ENCODE assay signal across 1 cellular context in genomic region chr2:64645014-64645418, GRCh38.
TF ChIP-seq lines count a peak whose summit lies in the region.

No MANE protein-coding gene starts in this region.

TF ChIP-seq in HepG2, 621 proteins besides CTCF, POLR2A, EP300 and RAD21 (continued from another document and continues in another):
- TF ChIP-seq, protein P1, sequence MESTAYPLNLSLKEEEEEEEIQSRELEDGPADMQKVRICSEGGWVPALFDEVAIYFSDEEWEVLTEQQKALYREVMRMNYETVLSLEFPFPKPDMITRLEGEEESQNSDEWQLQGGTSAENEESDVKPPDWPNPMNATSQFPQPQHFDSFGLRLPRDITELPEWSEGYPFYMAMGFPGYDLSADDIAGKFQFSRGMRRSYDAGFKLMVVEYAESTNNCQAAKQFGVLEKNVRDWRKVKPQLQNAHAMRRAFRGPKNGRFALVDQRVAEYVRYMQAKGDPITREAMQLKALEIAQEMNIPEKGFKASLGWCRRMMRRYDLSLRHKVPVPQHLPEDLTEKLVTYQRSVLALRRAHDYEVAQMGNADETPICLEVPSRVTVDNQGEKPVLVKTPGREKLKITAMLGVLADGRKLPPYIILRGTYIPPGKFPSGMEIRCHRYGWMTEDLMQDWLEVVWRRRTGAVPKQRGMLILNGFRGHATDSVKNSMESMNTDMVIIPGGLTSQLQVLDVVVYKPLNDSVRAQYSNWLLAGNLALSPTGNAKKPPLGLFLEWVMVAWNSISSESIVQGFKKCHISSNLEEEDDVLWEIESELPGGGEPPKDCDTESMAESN (CRISPR knock-in tag; conservative IDR thresholded peaks at IDR 0.05) = peak; percentile 56; the same call in 1 of the 2 replicates
- TF ChIP-seq ZNF343 (CRISPR knock-in tag; IDR thresholded peaks at IDR 0.05) (no peak), AHDC1 (CRISPR knock-in tag; IDR thresholded peaks at IDR 0.05; ENCODE audit: borderline replicate concordance) (no peak), GABPB1 (CRISPR knock-in tag; IDR thresholded peaks at IDR 0.05) (peak; percentile 53; the same call in 1 of the 2 replicates), AGO1 (IDR thresholded peaks at IDR 0.05; ENCODE audit: low read depth, low read length, poor library complexity, severe bottlenecking) (peak; percentile 66), HES4 (CRISPR knock-in tag; IDR thresholded peaks at IDR 0.05; ENCODE audit: borderline replicate concordance) (no peak), ZNF687 (CRISPR knock-in tag; IDR thresholded peaks at IDR 0.05) (peak; percentile 73), GZF1 (CRISPR knock-in tag; IDR thresholded peaks at IDR 0.05) (no peak), ZBTB43 (CRISPR knock-in tag; conservative IDR thresholded peaks at IDR 0.05) (no peak), STAT6 (CRISPR knock-in tag; IDR thresholded peaks at IDR 0.05; ENCODE audit: borderline replicate concordance) (0 out of 2 replicates have a peak, but pooled peaks have one; percentile 42), ARNT2 (CRISPR knock-in tag; IDR thresholded peaks at IDR 0.05; ENCODE audit: low read depth) (no peak), YEATS4 (CRISPR knock-in tag; IDR thresholded peaks at IDR 0.05; ENCODE audit: borderline replicate concordance) (0 out of 2 replicates have a peak, but pooled peaks have one; percentile 36), HDAC1 (CRISPR knock-in tag; IDR thresholded peaks at IDR 0.05) (no peak), SNAPC2 (CRISPR knock-in tag; IDR thresholded peaks at IDR 0.05) (no peak), KMT2B (CRISPR knock-in tag; IDR thresholded peaks at IDR 0.05) (0 out of 2 replicates have a peak, but pooled peaks have one; percentile 65), KAT8 (CRISPR knock-in tag; IDR thresholded peaks at IDR 0.05) (no peak), ZNF24 (IDR thresholded peaks at IDR 0.05) (no peak), PRMT3 (CRISPR knock-in tag; IDR thresholded peaks at IDR 0.05; ENCODE audit: borderline replicate concordance, low read depth) (no peak), HNF1B (CRISPR knock-in tag; IDR thresholded peaks at IDR 0.05) (0 out of 2 replicates have a peak, but pooled peaks have one; percentile 41), IKZF5 (CRISPR knock-in tag; IDR thresholded peaks at IDR 0.05) (0 out of 2 replicates have a peak, but pooled peaks have one; percentile 45), REXO4 (CRISPR knock-in tag; IDR thresholded peaks at IDR 0.05; ENCODE audit: borderline replicate concordance) (no peak), DNMT1 (CRISPR knock-in tag; IDR thresholded peaks at IDR 0.05) (no peak), NONO (IDR thresholded peaks at IDR 0.05) (no peak), NONO (CRISPR knock-in tag; conservative IDR thresholded peaks at IDR 0.05) (0 out of 2 replicates have a peak, but pooled peaks have one; percentile 50), E2F1 (CRISPR knock-in tag; IDR thresholded peaks at IDR 0.05) (0 out of 2 replicates have a peak, but pooled peaks have one; percentile 38), SKI (IDR thresholded peaks at IDR 0.05; ENCODE audit: partially characterized antibody) (no peak), POLR2AphosphoS5 (IDR thresholded peaks at IDR 0.05; ENCODE audit: low read depth, low read length) (no peak)
- TF ChIP-seq, protein P2, sequence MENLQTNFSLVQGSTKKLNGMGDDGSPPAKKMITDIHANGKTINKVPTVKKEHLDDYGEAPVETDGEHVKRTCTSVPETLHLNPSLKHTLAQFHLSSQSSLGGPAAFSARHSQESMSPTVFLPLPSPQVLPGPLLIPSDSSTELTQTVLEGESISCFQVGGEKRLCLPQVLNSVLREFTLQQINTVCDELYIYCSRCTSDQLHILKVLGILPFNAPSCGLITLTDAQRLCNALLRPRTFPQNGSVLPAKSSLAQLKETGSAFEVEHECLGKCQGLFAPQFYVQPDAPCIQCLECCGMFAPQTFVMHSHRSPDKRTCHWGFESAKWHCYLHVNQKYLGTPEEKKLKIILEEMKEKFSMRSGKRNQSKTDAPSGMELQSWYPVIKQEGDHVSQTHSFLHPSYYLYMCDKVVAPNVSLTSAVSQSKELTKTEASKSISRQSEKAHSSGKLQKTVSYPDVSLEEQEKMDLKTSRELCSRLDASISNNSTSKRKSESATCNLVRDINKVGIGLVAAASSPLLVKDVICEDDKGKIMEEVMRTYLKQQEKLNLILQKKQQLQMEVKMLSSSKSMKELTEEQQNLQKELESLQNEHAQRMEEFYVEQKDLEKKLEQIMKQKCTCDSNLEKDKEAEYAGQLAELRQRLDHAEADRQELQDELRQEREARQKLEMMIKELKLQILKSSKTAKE (CRISPR knock-in tag; IDR thresholded peaks at IDR 0.05; ENCODE audit: borderline replicate concordance) = 0 out of 2 replicates have a peak, but pooled peaks have one; percentile 7
- TF ChIP-seq, protein P3, sequence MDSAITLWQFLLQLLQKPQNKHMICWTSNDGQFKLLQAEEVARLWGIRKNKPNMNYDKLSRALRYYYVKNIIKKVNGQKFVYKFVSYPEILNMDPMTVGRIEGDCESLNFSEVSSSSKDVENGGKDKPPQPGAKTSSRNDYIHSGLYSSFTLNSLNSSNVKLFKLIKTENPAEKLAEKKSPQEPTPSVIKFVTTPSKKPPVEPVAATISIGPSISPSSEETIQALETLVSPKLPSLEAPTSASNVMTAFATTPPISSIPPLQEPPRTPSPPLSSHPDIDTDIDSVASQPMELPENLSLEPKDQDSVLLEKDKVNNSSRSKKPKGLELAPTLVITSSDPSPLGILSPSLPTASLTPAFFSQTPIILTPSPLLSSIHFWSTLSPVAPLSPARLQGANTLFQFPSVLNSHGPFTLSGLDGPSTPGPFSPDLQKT (CRISPR knock-in tag; IDR thresholded peaks at IDR 0.05; ENCODE audit: borderline replicate concordance) = no peak
- TF ChIP-seq, protein P4, sequence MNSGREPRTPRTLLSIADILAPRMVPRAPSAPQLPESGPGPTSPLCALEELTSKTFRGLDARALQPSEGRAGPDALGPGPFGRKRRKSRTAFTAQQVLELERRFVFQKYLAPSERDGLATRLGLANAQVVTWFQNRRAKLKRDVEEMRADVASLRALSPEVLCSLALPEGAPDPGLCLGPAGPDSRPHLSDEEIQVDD (CRISPR knock-in tag; IDR thresholded peaks at IDR 0.05; ENCODE audit: borderline replicate concordance) = no peak
